In the genomic region with DNA sequence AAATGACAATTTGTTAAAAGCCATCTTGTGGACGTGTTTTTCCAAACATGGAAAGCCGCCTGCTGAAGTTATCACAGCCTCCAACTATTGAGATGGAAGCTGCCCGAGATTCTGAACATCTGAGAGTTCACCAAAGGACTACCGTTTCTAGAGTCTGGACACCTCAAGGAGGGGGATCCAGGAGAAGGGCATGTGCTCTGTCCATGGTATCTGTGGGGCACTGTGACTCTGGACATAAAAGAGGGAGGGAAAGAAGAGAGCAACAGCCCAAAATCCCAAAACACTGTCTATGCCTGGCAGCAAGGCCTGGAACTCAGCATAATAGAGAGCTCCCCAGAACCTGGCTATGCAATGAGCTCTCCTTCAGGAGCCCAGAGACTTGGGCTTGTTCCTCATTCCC, we compare ENCODE assay signal across 28 cellular contexts.
"Had no signal": no experiment of that assay in that cellular context is flagged by ENCODE, and none has a peak within 500 bp of the region (broad histone marks: within the 10 kb centered on the region; RNA-seq: fewer than 3 reads in every experiment).

No MANE protein-coding gene starts in this region.

- ATAC-seq: activated CD4-positive, CD25-positive, alpha-beta regulatory T cell treated with anti-CD3 and anti-CD28 coated beads, Interleukin-2, amount 50 U/mL, for 24 hours; left ventricle myocardium superior; naive thymus-derived CD4-positive, alpha-beta T cell; pancreas; psoas muscle; T-helper 17 cell; upper lobe of right lung had no signal

- H3K36me3 ChIP-seq: esophagus muscularis mucosa, pancreas, suprapubic skin, tibial artery, upper lobe of right lung, WERI-Rb-1 had no signal

- H3K36me3 Mint-ChIP-seq: activated CD4-positive, alpha-beta memory T cell treated with anti-CD3 and anti-CD28 coated beads for 36 hours; activated naive CD4-positive, alpha-beta T cell treated with anti-CD3 and anti-CD28 coated beads, Interleukin-2, amount 10 ng/mL, durations not matched to agents 7 days and 5 days; naive thymus-derived CD4-positive, alpha-beta T cell had no signal

- H3K27ac Mint-ChIP-seq: activated CD4-positive, alpha-beta memory T cell treated with anti-CD3 and anti-CD28 coated beads for 36 hours; activated CD4-positive, alpha-beta T cell treated with anti-CD3 and anti-CD28 coated beads, Interleukin-2, amount 10 ng/mL, durations not matched to agents 24 days and 14 days; activated naive CD4-positive, alpha-beta T cell treated with anti-CD3 and anti-CD28 coated beads, Interleukin-2, amount 10 ng/mL, durations not matched to agents 7 days and 5 days; activated T-cell treated with anti-CD3 and anti-CD28 coated beads, Interleukin-2, amount 50 U/mL, for 24 hours; naive thymus-derived CD4-positive, alpha-beta T cell; T-helper 17 cell had no signal

- H3K4me2 ChIP-seq: hepatocyte had no signal

- H3K27ac ChIP-seq: esophagus muscularis mucosa, hepatocyte, pancreas, psoas muscle, suprapubic skin, tibial artery, upper lobe of right lung, WERI-Rb-1 had no signal

- H2AFZ ChIP-seq: hepatocyte had no signal

- H3K4me3 Mint-ChIP-seq: activated CD4-positive, alpha-beta memory T cell treated with anti-CD3 and anti-CD28 coated beads for 36 hours; activated CD4-positive, alpha-beta T cell treated with anti-CD3 and anti-CD28 coated beads, Interleukin-2, amount 10 ng/mL, durations not matched to agents 24 days and 14 days; activated naive CD4-positive, alpha-beta T cell treated with anti-CD3 and anti-CD28 coated beads, Interleukin-2, amount 10 ng/mL, durations not matched to agents 7 days and 5 days; activated T-cell treated with anti-CD3 and anti-CD28 coated beads, Interleukin-2, amount 50 U/mL, for 24 hours; central memory CD8-positive, alpha-beta T cell; naive thymus-derived CD4-positive, alpha-beta T cell; T-helper 17 cell had no signal

- H3K79me2 ChIP-seq: hepatocyte had no signal

- H3K27me3 ChIP-seq: pancreas, suprapubic skin, tibial artery, upper lobe of right lung had no signal

- FAIRE-seq: frontal cortex, pancreas had no signal

- H3K4me1 ChIP-seq: pancreas, psoas muscle, suprapubic skin, tibial artery, upper lobe of right lung had no signal

- H3K4me1 Mint-ChIP-seq: activated naive CD4-positive, alpha-beta T cell treated with anti-CD3 and anti-CD28 coated beads, Interleukin-2, amount 10 ng/mL, durations not matched to agents 7 days and 5 days; central memory CD8-positive, alpha-beta T cell; T-helper 17 cell had no signal

- H3K9me3 Mint-ChIP-seq: activated CD4-positive, alpha-beta memory T cell treated with anti-CD3 and anti-CD28 coated beads for 36 hours; activated CD4-positive, alpha-beta T cell treated with anti-CD3 and anti-CD28 coated beads, Interleukin-2, amount 10 ng/mL, durations not matched to agents 24 days and 14 days; activated naive CD4-positive, alpha-beta T cell treated with anti-CD3 and anti-CD28 coated beads, Interleukin-2, amount 10 ng/mL, durations not matched to agents 7 days and 5 days; activated T-cell treated with anti-CD3 and anti-CD28 coated beads, Interleukin-2, amount 50 U/mL, for 24 hours had no signal

- H3K4me3 ChIP-seq: esophagus muscularis mucosa, hepatocyte, pancreas, psoas muscle, suprapubic skin, tibial artery, upper lobe of right lung had no signal

- H3K9me3 ChIP-seq: esophagus muscularis mucosa, pancreas, psoas muscle, suprapubic skin, tibial artery, upper lobe of right lung had no signal

- DNase-seq: activated CD4-positive, alpha-beta memory T cell treated with anti-CD3 and anti-CD28 coated beads for 36 hours; activated CD8-positive, alpha-beta memory T cell treated with anti-CD3 and anti-CD28 coated beads, Interleukin-2, amount 50 U/mL, for 4 hours; activated gamma-delta T cell; activated naive CD4-positive, alpha-beta T cell treated with anti-CD3 and anti-CD28 coated beads, Interleukin-2, amount 10 ng/mL, durations not matched to agents 7 days and 5 days; activated T-cell treated with anti-CD3 and anti-CD28 coated beads, Interleukin-2, amount 50 U/mL, for 24 hours; amniotic stem cell; dermis blood vessel endothelial cell; effector CD4-positive, alpha-beta T cell; islet precursor cell; left ventricle myocardium superior; naive thymus-derived CD4-positive, alpha-beta T cell; nucleus accumbens; pancreas; psoas muscle; stimulated activated CD4-positive, alpha-beta T cell treated with anti-CD3 and anti-CD28 coated beads, Interleukin-15, amount 100 ng/mL, for 24 hours; stimulated activated naive CD4-positive, alpha-beta T cell; T-helper 17 cell; T1000; tibial artery; upper lobe of right lung; WERI-Rb-1 had no signal

- H3K27me3 Mint-ChIP-seq: activated naive CD4-positive, alpha-beta T cell treated with anti-CD3 and anti-CD28 coated beads, Interleukin-2, amount 10 ng/mL, durations not matched to agents 7 days and 5 days had no signal
